18 cellular contexts compared by ENCODE assay signal in genomic region chr14:52874389-52874788, GRCh38.
"Had no signal": no experiment of that assay in that cellular context is flagged by ENCODE, and none has a peak within 500 bp of the region (broad histone marks: within the 10 kb centered on the region; RNA-seq: fewer than 3 reads in every experiment).

No MANE protein-coding gene starts in this region.

- H3K4me1 Mint-ChIP-seq: activated CD4-positive, alpha-beta memory T cell treated with anti-CD3 and anti-CD28 coated beads, Interleukin-2, amount 10 ng/mL, durations not matched to agents 7 days and 5 days; activated CD8-positive, alpha-beta memory T cell treated with anti-CD3 and anti-CD28 coated beads, Interleukin-2, amount 10 ng/mL, durations not matched to agents 7 days and 5 days; activated naive CD8-positive, alpha-beta T cell treated with anti-CD3 and anti-CD28 coated beads, Interleukin-2, amount 10 ng/mL, durations not matched to agents 7 days and 5 days; activated T-helper 17 cell treated with anti-CD3 and anti-CD28 coated beads, Interleukin-2, amount 50 U/mL, for 72 hours; central memory CD8-positive, alpha-beta T cell; naive thymus-derived CD4-positive, alpha-beta T cell; stimulated activated effector memory CD8-positive, alpha-beta T cell treated with anti-CD3 and anti-CD28 coated beads, Interleukin-12 subunit alpha, Interleukin-12 subunit beta, amount 100 ng/mL, for 72 hours had no signal

- DNase-seq: activated CD4-positive, alpha-beta memory T cell treated with anti-CD3 and anti-CD28 coated beads, Interleukin-2, amount 10 ng/mL, durations not matched to agents 7 days and 5 days; activated CD4-positive, alpha-beta T cell treated with anti-CD3 and anti-CD28 coated beads for 48 hours; activated CD4-positive, CD25-positive, alpha-beta regulatory T cell; activated CD8-positive, alpha-beta memory T cell treated with anti-CD3 and anti-CD28 coated beads, Interleukin-2, amount 10 ng/mL, durations not matched to agents 7 days and 5 days; activated naive CD4-positive, alpha-beta T cell treated with Interleukin-2 at 50 U/mL for 16 hours; activated naive CD8-positive, alpha-beta T cell treated with anti-CD3 and anti-CD28 coated beads, Interleukin-2, amount 10 ng/mL, durations not matched to agents 7 days and 5 days; anterior cingulate cortex; effector CD4-positive, alpha-beta T cell; esophagus squamous epithelium; mesendoderm; naive thymus-derived CD4-positive, alpha-beta T cell; stimulated activated CD4-positive, alpha-beta T cell treated with anti-CD3 and anti-CD28 coated beads, Interleukin-4, amount 100 ng/mL, for 24 hours; stomach; testis had no signal

- H3K27ac ChIP-seq: esophagus squamous epithelium, stomach, testis, upper lobe of left lung had no signal

- H3K4me1 ChIP-seq: testis had no signal

- H3K9me3 Mint-ChIP-seq: activated CD4-positive, alpha-beta memory T cell treated with anti-CD3 and anti-CD28 coated beads, Interleukin-2, amount 10 ng/mL, durations not matched to agents 7 days and 5 days; activated naive CD8-positive, alpha-beta T cell treated with anti-CD3 and anti-CD28 coated beads, Interleukin-2, amount 10 ng/mL, durations not matched to agents 7 days and 5 days; activated T-helper 17 cell treated with anti-CD3 and anti-CD28 coated beads, Interleukin-2, amount 50 U/mL, for 72 hours; central memory CD8-positive, alpha-beta T cell; naive thymus-derived CD4-positive, alpha-beta T cell; stimulated activated effector memory CD8-positive, alpha-beta T cell treated with anti-CD3 and anti-CD28 coated beads, Interleukin-12 subunit alpha, Interleukin-12 subunit beta, amount 100 ng/mL, for 72 hours had no signal

- H3K27me3 ChIP-seq: esophagus squamous epithelium, stomach, testis, upper lobe of left lung had no signal

- H3K4me3 ChIP-seq: esophagus squamous epithelium, stomach, testis, upper lobe of left lung had no signal

- H3K27ac Mint-ChIP-seq: activated CD4-positive, alpha-beta memory T cell treated with anti-CD3 and anti-CD28 coated beads, Interleukin-2, amount 10 ng/mL, durations not matched to agents 7 days and 5 days; activated CD8-positive, alpha-beta memory T cell treated with anti-CD3 and anti-CD28 coated beads, Interleukin-2, amount 10 ng/mL, durations not matched to agents 7 days and 5 days; activated naive CD8-positive, alpha-beta T cell treated with anti-CD3 and anti-CD28 coated beads, Interleukin-2, amount 10 ng/mL, durations not matched to agents 7 days and 5 days; activated T-helper 17 cell treated with anti-CD3 and anti-CD28 coated beads, Interleukin-2, amount 50 U/mL, for 72 hours; naive thymus-derived CD4-positive, alpha-beta T cell; stimulated activated effector memory CD8-positive, alpha-beta T cell treated with anti-CD3 and anti-CD28 coated beads, Interleukin-12 subunit alpha, Interleukin-12 subunit beta, amount 100 ng/mL, for 72 hours had no signal

- ATAC-seq: activated CD8-positive, alpha-beta memory T cell treated with anti-CD3 and anti-CD28 coated beads, Interleukin-2, amount 10 ng/mL, durations not matched to agents 7 days and 5 days; activated T-helper 17 cell treated with anti-CD3 and anti-CD28 coated beads, Interleukin-2, amount 50 U/mL, for 72 hours; naive thymus-derived CD4-positive, alpha-beta T cell; stimulated activated effector memory CD8-positive, alpha-beta T cell treated with anti-CD3 and anti-CD28 coated beads, Interleukin-12 subunit alpha, Interleukin-12 subunit beta, amount 100 ng/mL, for 72 hours had no signal

- H3K27me3 Mint-ChIP-seq: activated CD4-positive, alpha-beta memory T cell treated with anti-CD3 and anti-CD28 coated beads, Interleukin-2, amount 10 ng/mL, durations not matched to agents 7 days and 5 days; activated T-helper 17 cell treated with anti-CD3 and anti-CD28 coated beads, Interleukin-2, amount 50 U/mL, for 72 hours had no signal

- H3K4me3 Mint-ChIP-seq: activated CD4-positive, alpha-beta memory T cell treated with anti-CD3 and anti-CD28 coated beads, Interleukin-2, amount 10 ng/mL, durations not matched to agents 7 days and 5 days; activated CD8-positive, alpha-beta memory T cell treated with anti-CD3 and anti-CD28 coated beads, Interleukin-2, amount 10 ng/mL, durations not matched to agents 7 days and 5 days; activated naive CD8-positive, alpha-beta T cell treated with anti-CD3 and anti-CD28 coated beads, Interleukin-2, amount 10 ng/mL, durations not matched to agents 7 days and 5 days; activated T-helper 17 cell treated with anti-CD3 and anti-CD28 coated beads, Interleukin-2, amount 50 U/mL, for 72 hours; central memory CD8-positive, alpha-beta T cell; naive thymus-derived CD4-positive, alpha-beta T cell; stimulated activated effector memory CD8-positive, alpha-beta T cell treated with anti-CD3 and anti-CD28 coated beads, Interleukin-12 subunit alpha, Interleukin-12 subunit beta, amount 100 ng/mL, for 72 hours had no signal

- H3K9me3 ChIP-seq: esophagus squamous epithelium, stomach, testis, upper lobe of left lung had no signal

- H3K36me3 Mint-ChIP-seq: activated CD8-positive, alpha-beta memory T cell treated with anti-CD3 and anti-CD28 coated beads, Interleukin-2, amount 10 ng/mL, durations not matched to agents 7 days and 5 days; activated naive CD8-positive, alpha-beta T cell treated with anti-CD3 and anti-CD28 coated beads, Interleukin-2, amount 10 ng/mL, durations not matched to agents 7 days and 5 days; naive thymus-derived CD4-positive, alpha-beta T cell had no signal
